Comparison of ENCODE assay signal across 17 cellular contexts in genomic region chr4:73193659-73194058, GRCh38.
DNase-seq lines count a peak whose midpoint lies in the region; ATAC-seq lines count a peak whose summit lies in the region.
"Had no signal": no experiment of that assay in that cellular context is flagged by ENCODE, and none has a peak within 500 bp of the region (broad histone marks: within the 10 kb centered on the region; RNA-seq: fewer than 3 reads in every experiment).

No MANE protein-coding gene starts in this region.

- H3K27me3 Mint-ChIP-seq in memory B cell, result no peaks in the 10 kb centered on the region
- H3K27me3 Mint-ChIP-seq: activated naive CD4-positive, alpha-beta T cell treated with anti-CD3 and anti-CD28 coated beads, Interleukin-2, amount 50 U/mL, for 24 hours had no signal

- peak overlapping the region; percentile 71 for H3K27ac Mint-ChIP-seq in memory B cell
- H3K27ac Mint-ChIP-seq: activated naive CD4-positive, alpha-beta T cell treated with anti-CD3 and anti-CD28 coated beads, Interleukin-2, amount 50 U/mL, for 24 hours had no signal

- ATAC-seq in GM19023 (IDR thresholded peaks at IDR 0.05; ENCODE audit: unreplicated experiment) (peak; percentile 9), GM21723 (IDR thresholded peaks at IDR 0.05; ENCODE audit: unreplicated experiment) (peak; percentile 16), HG03432 (IDR thresholded peaks at IDR 0.05; ENCODE audit: unreplicated experiment) (peak; percentile 32), memory B cell (ENCODE audit: low read depth) (peak; percentile 27), GM21786 (IDR thresholded peaks at IDR 0.05; ENCODE audit: unreplicated experiment) (no peak)
- ATAC-seq: Right ventricle myocardium inferior had no signal

- H3K4me3 Mint-ChIP-seq in memory B cell, result peak overlapping the region; percentile 21
- H3K4me3 Mint-ChIP-seq: activated naive CD4-positive, alpha-beta T cell treated with anti-CD3 and anti-CD28 coated beads, Interleukin-2, amount 50 U/mL, for 24 hours had no signal

- H3K36me3 Mint-ChIP-seq in memory B cell, result peaks cover 9% of the 10 kb centered on the region

- H3K9me3 Mint-ChIP-seq in memory B cell, result no peaks in the 10 kb centered on the region
- H3K9me3 Mint-ChIP-seq: activated naive CD4-positive, alpha-beta T cell treated with anti-CD3 and anti-CD28 coated beads, Interleukin-2, amount 50 U/mL, for 24 hours had no signal

- peaks cover 17% of the 10 kb centered on the region for H3K4me1 Mint-ChIP-seq in memory B cell

- DNase-seq in memory B cell (ENCODE audit: low spot score in 2 of 2), result no peak
- DNase-seq in DMS53 treated with DMSO at 0.1 percent for 48 hours (lab: John Stamatoyannopoulos, UW; ENCODE audit: unreplicated experiment), result no peak
- no peak for DNase-seq in SW480 (ENCODE audit: low spot score)
- DNase-seq: activated CD4-positive, alpha-beta T cell treated with anti-CD3 and anti-CD28 coated beads for 48 hours; DMS153; head of caudate nucleus; kidney; NCI-H1417; NK-92 treated with Interleukin-12 subunit alpha and Interleukin-12 subunit beta, amount 100 ng/mL, for 24 hours; occipital lobe; sigmoid colon had no signal
